In the genomic region with DNA sequence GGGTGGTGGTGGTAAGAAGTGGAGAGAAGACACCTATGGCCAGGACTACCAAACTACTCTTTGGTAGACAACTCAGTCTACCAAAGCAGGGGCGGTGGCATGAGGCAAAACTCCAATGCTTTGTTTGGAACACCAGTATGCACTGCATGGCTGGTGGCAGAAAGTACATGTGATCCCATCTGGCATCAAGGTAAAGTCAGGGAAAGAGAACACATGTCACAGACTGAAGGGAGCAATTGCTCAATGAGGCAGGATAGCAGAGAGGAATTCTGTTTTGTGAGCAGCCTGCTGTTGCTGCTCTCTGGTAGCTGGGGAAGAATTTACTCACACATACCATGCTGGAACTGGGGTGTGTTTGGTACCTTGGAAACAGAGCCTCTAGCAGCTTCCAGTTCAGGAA, we compare ENCODE assay signal across 22 cellular contexts.
DNase-seq lines count a peak whose midpoint lies in the region; ATAC-seq, FAIRE-seq and TF ChIP-seq lines count a peak whose summit lies in the region.
"Had no signal": no experiment of that assay in that cellular context is flagged by ENCODE, and none has a peak within 500 bp of the region (broad histone marks: within the 10 kb centered on the region; RNA-seq: fewer than 3 reads in every experiment).

No MANE protein-coding gene starts in this region.

- intact Hi-C loops in pancreas (cut with DNase I): no loop called here

- no peaks in the 10 kb centered on the region for H3K9me3 Mint-ChIP-seq in activated T-helper 17 cell treated with anti-CD3 and anti-CD28 coated beads, Interleukin-2, amount 50 U/mL, for 72 hours
- H3K9me3 Mint-ChIP-seq: CD8-positive, alpha-beta memory T cell; H9; HFFc6 had no signal

- no peaks in the 10 kb centered on the region for H3K4me1 ChIP-seq in pancreas
- H3K4me1 ChIP-seq: SJSA1 had no signal

- 43 to 67% methylated on average over 1 of the region's 1 CpG for WGBS in pancreas, 2 donors

- FAIRE-seq in pancreas (lab: Jason Lieb, UNC): no peak
- FAIRE-seq: RCC 7860 had no signal

- H3K4me3 ChIP-seq in AG10803 (ENCODE audit: low read length) (no peak overlapping the region), choroid plexus epithelial cell (ENCODE audit: low read depth, low read length) (no peak overlapping the region), pancreas (no peak overlapping the region)
- H3K4me3 ChIP-seq: SJSA1 had no signal

- H3K4me3 Mint-ChIP-seq in activated T-helper 17 cell treated with anti-CD3 and anti-CD28 coated beads, Interleukin-2, amount 50 U/mL, for 72 hours: no peak overlapping the region
- H3K4me3 Mint-ChIP-seq: CD8-positive, alpha-beta memory T cell; H9; HFFc6 had no signal

- TF ChIP-seq CTCF in AG10803 (conservative IDR thresholded peaks at IDR 0.05; ENCODE audit: low read length) (no peak), choroid plexus epithelial cell (conservative IDR thresholded peaks at IDR 0.05; ENCODE audit: low read depth, low read length) (no peak), pancreas (IDR thresholded peaks at IDR 0.05) (no peak)

- no peak overlapping the region for H3K27ac ChIP-seq in pancreas
- H3K27ac ChIP-seq: C4-2B, SJSA1 had no signal

- no peaks in the 10 kb centered on the region for H3K9me3 ChIP-seq in pancreas
- H3K9me3 ChIP-seq: SJSA1 had no signal

- no peaks in the 10 kb centered on the region for H3K4me1 Mint-ChIP-seq in activated T-helper 17 cell treated with anti-CD3 and anti-CD28 coated beads, Interleukin-2, amount 50 U/mL, for 72 hours
- H3K4me1 Mint-ChIP-seq: CD8-positive, alpha-beta memory T cell; H9 had no signal

- H3K27me3 ChIP-seq in pancreas: no peaks in the 10 kb centered on the region

- H3K27me3 Mint-ChIP-seq in activated T-helper 17 cell treated with anti-CD3 and anti-CD28 coated beads, Interleukin-2, amount 50 U/mL, for 72 hours: no peaks in the 10 kb centered on the region

- DNase-seq in AG10803 (ENCODE audit: low read depth) (peak; percentile 15), NCI-H2171 (lab: John Stamatoyannopoulos, UW) (peak; percentile 74), choroid plexus epithelial cell (ENCODE audit: low read depth) (peak; percentile 12), pancreas (peak in 3 of 6 donors; percentile 41 to 55 (median 44)), mesenteric fat pad (ENCODE audit: low spot score) (no peak), NCI-H82 (lab: John Stamatoyannopoulos, UW) (no peak)
- DNase-seq: 8988T; AML-193; CD8-positive, alpha-beta memory T cell; H9; HFFc6; Kasumi-1; NCI-H1048; NCI-H1417 treated with DMSO at 0.1 percent for 48 hours; NCI-H1930; NCI-H226; NCI-H524 treated with DMSO at 0.1 percent for 48 hours; OCI-M1 had no signal

- H3K36me3 ChIP-seq in pancreas: no peaks in the 10 kb centered on the region
- H3K36me3 ChIP-seq: SJSA1 had no signal

- H3K36me3 Mint-ChIP-seq in activated T-helper 17 cell treated with anti-CD3 and anti-CD28 coated beads, Interleukin-2, amount 50 U/mL, for 72 hours (ENCODE audit: low read depth): peaks cover 5% of the 10 kb centered on the region

- ATAC-seq in pancreas: peak; percentile 77 to 97 (median 92)
- ATAC-seq in activated T-helper 17 cell treated with anti-CD3 and anti-CD28 coated beads, Interleukin-2, amount 50 U/mL, for 72 hours (replicated peaks): no peak

- H3K27ac Mint-ChIP-seq in activated T-helper 17 cell treated with anti-CD3 and anti-CD28 coated beads, Interleukin-2, amount 50 U/mL, for 72 hours: no peak overlapping the region
- H3K27ac Mint-ChIP-seq: CD8-positive, alpha-beta memory T cell; H9; HFFc6 had no signal

Comparison
In these comparisons a context has a peak if more than half of its experiments do, and no peak if none do; other contexts are left out.
1. DNase-seq: peak in AG10803 (single experiment), NCI-H2171 (single experiment) and choroid plexus epithelial cell (single experiment); none in mesenteric fat pad (single experiment) and NCI-H82 (single experiment).